In the genomic region with DNA sequence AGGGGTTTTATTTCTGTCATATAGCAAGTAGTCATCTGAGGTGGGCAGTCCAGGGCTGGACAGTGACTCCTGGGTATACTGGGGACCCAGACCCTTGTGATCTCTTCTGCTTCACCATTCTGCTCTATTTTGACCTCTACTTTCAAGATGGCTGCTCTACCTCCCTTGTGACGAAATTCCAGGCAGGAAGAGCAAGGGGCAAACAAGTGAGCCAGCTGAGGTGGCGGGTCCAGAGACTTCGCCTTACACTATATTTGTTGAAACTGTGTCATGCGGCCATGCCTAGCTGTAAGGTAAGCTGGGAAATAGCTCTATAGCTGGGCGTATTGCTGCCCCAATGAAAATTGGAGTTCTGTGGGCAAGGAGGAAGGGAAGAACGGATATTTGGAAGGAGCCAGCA, we compare ENCODE assay signal across 2 cellular contexts.
TF ChIP-seq lines count a peak whose summit lies in the region.

No MANE protein-coding gene starts in this region.

TF ChIP-seq in SK-N-SH, 30 proteins besides CTCF, POLR2A, EP300 and RAD21:
- TF ChIP-seq, protein P1, sequence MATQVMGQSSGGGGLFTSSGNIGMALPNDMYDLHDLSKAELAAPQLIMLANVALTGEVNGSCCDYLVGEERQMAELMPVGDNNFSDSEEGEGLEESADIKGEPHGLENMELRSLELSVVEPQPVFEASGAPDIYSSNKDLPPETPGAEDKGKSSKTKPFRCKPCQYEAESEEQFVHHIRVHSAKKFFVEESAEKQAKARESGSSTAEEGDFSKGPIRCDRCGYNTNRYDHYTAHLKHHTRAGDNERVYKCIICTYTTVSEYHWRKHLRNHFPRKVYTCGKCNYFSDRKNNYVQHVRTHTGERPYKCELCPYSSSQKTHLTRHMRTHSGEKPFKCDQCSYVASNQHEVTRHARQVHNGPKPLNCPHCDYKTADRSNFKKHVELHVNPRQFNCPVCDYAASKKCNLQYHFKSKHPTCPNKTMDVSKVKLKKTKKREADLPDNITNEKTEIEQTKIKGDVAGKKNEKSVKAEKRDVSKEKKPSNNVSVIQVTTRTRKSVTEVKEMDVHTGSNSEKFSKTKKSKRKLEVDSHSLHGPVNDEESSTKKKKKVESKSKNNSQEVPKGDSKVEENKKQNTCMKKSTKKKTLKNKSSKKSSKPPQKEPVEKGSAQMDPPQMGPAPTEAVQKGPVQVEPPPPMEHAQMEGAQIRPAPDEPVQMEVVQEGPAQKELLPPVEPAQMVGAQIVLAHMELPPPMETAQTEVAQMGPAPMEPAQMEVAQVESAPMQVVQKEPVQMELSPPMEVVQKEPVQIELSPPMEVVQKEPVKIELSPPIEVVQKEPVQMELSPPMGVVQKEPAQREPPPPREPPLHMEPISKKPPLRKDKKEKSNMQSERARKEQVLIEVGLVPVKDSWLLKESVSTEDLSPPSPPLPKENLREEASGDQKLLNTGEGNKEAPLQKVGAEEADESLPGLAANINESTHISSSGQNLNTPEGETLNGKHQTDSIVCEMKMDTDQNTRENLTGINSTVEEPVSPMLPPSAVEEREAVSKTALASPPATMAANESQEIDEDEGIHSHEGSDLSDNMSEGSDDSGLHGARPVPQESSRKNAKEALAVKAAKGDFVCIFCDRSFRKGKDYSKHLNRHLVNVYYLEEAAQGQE (IDR thresholded peaks at IDR 0.05; ENCODE audit: low read depth, low read length) = no peak
- TF ChIP-seq, protein P2, sequence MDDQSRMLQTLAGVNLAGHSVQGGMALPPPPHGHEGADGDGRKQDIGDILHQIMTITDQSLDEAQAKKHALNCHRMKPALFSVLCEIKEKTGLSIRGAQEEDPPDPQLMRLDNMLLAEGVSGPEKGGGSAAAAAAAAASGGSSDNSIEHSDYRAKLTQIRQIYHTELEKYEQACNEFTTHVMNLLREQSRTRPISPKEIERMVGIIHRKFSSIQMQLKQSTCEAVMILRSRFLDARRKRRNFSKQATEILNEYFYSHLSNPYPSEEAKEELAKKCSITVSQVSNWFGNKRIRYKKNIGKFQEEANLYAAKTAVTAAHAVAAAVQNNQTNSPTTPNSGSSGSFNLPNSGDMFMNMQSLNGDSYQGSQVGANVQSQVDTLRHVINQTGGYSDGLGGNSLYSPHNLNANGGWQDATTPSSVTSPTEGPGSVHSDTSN (IDR thresholded peaks at IDR 0.05) = no peak
- no peak for TF ChIP-seq NRF1 (IDR thresholded peaks at IDR 0.05; ENCODE audit: low read depth, low read length)
- TF ChIP-seq, protein P3, sequence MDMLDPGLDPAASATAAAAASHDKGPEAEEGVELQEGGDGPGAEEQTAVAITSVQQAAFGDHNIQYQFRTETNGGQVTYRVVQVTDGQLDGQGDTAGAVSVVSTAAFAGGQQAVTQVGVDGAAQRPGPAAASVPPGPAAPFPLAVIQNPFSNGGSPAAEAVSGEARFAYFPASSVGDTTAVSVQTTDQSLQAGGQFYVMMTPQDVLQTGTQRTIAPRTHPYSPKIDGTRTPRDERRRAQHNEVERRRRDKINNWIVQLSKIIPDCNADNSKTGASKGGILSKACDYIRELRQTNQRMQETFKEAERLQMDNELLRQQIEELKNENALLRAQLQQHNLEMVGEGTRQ (IDR thresholded peaks at IDR 0.05; ENCODE audit: borderline replicate concordance, low read depth, low read length) = no peak
- no peak for TF ChIP-seq EZH2phosphoT487 (IDR thresholded peaks at IDR 0.05; ENCODE audit: borderline replicate concordance, low read depth)
- TF ChIP-seq TAF1 (IDR thresholded peaks at IDR 0.05; ENCODE audit: borderline replicate concordance, low read depth, low read length) = no peak
- TF ChIP-seq, protein P4, sequence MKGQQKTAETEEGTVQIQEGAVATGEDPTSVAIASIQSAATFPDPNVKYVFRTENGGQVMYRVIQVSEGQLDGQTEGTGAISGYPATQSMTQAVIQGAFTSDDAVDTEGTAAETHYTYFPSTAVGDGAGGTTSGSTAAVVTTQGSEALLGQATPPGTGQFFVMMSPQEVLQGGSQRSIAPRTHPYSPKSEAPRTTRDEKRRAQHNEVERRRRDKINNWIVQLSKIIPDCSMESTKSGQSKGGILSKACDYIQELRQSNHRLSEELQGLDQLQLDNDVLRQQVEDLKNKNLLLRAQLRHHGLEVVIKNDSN (IDR thresholded peaks at IDR 0.05; ENCODE audit: borderline replicate concordance, low read depth) = no peak
- TF ChIP-seq MEF2A (IDR thresholded peaks at IDR 0.05; ENCODE audit: borderline replicate concordance, low read depth) = no peak
- TF ChIP-seq, protein P5, sequence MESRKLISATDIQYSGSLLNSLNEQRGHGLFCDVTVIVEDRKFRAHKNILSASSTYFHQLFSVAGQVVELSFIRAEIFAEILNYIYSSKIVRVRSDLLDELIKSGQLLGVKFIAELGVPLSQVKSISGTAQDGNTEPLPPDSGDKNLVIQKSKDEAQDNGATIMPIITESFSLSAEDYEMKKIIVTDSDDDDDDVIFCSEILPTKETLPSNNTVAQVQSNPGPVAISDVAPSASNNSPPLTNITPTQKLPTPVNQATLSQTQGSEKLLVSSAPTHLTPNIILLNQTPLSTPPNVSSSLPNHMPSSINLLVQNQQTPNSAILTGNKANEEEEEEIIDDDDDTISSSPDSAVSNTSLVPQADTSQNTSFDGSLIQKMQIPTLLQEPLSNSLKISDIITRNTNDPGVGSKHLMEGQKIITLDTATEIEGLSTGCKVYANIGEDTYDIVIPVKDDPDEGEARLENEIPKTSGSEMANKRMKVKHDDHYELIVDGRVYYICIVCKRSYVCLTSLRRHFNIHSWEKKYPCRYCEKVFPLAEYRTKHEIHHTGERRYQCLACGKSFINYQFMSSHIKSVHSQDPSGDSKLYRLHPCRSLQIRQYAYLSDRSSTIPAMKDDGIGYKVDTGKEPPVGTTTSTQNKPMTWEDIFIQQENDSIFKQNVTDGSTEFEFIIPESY (IDR thresholded peaks at IDR 0.05; ENCODE audit: borderline replicate concordance, low read depth) = no peak
- TF ChIP-seq FOXM1 (IDR thresholded peaks at IDR 0.05; ENCODE audit: low read depth) = no peak
- no peak for TF ChIP-seq FOXJ3 (CRISPR knock-in tag; IDR thresholded peaks at IDR 0.05)
- TF ChIP-seq, protein P6, sequence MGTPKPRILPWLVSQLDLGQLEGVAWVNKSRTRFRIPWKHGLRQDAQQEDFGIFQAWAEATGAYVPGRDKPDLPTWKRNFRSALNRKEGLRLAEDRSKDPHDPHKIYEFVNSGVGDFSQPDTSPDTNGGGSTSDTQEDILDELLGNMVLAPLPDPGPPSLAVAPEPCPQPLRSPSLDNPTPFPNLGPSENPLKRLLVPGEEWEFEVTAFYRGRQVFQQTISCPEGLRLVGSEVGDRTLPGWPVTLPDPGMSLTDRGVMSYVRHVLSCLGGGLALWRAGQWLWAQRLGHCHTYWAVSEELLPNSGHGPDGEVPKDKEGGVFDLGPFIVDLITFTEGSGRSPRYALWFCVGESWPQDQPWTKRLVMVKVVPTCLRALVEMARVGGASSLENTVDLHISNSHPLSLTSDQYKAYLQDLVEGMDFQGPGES (IDR thresholded peaks at IDR 0.05; ENCODE audit: low read depth, low read length) = no peak
- no peak for TF ChIP-seq TEAD4 (IDR thresholded peaks at IDR 0.05; ENCODE audit: borderline replicate concordance, insufficient read depth)
- TF ChIP-seq POLR2AphosphoS5 (IDR thresholded peaks at IDR 0.05; ENCODE audit: low read depth, low read length) = no peak
- no peak for TF ChIP-seq FOSL2 (IDR thresholded peaks at IDR 0.05; ENCODE audit: borderline replicate concordance, low read depth)
- no peak for TF ChIP-seq RXRA (IDR thresholded peaks at IDR 0.05; ENCODE audit: borderline replicate concordance, low read depth)
- TF ChIP-seq MXI1 (IDR thresholded peaks at IDR 0.05; ENCODE audit: low read depth, low read length) = no peak
- no peak for TF ChIP-seq YY1 (IDR thresholded peaks at IDR 0.05; ENCODE audit: low read depth)
TF ChIP-seq in SK-N-SH: peak in this region for 0.

TF ChIP-seq in SK-N-SH treated with all-trans-retinoic acid at 6 μM for 48 hours, 23 proteins besides CTCF, POLR2A, EP300 and RAD21 (continued from another document):
- TF ChIP-seq, protein P7, sequence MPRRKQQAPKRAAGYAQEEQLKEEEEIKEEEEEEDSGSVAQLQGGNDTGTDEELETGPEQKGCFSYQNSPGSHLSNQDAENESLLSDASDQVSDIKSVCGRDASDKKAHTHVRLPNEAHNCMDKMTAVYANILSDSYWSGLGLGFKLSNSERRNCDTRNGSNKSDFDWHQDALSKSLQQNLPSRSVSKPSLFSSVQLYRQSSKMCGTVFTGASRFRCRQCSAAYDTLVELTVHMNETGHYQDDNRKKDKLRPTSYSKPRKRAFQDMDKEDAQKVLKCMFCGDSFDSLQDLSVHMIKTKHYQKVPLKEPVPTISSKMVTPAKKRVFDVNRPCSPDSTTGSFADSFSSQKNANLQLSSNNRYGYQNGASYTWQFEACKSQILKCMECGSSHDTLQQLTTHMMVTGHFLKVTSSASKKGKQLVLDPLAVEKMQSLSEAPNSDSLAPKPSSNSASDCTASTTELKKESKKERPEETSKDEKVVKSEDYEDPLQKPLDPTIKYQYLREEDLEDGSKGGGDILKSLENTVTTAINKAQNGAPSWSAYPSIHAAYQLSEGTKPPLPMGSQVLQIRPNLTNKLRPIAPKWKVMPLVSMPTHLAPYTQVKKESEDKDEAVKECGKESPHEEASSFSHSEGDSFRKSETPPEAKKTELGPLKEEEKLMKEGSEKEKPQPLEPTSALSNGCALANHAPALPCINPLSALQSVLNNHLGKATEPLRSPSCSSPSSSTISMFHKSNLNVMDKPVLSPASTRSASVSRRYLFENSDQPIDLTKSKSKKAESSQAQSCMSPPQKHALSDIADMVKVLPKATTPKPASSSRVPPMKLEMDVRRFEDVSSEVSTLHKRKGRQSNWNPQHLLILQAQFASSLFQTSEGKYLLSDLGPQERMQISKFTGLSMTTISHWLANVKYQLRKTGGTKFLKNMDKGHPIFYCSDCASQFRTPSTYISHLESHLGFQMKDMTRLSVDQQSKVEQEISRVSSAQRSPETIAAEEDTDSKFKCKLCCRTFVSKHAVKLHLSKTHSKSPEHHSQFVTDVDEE (CRISPR knock-in tag; IDR thresholded peaks at IDR 0.05) = no peak
- TF ChIP-seq ARNTL (CRISPR knock-in tag; IDR thresholded peaks at IDR 0.05; ENCODE audit: borderline replicate concordance, low read depth) = no peak
- no peak for TF ChIP-seq OSR1 (CRISPR knock-in tag; IDR thresholded peaks at IDR 0.05)
- TF ChIP-seq TOX (CRISPR knock-in tag; IDR thresholded peaks at IDR 0.05; ENCODE audit: borderline replicate concordance) = no peak
- TF ChIP-seq SNAI2 (CRISPR knock-in tag; IDR thresholded peaks at IDR 0.05) = no peak
- TF ChIP-seq ZFP30 (CRISPR knock-in tag; IDR thresholded peaks at IDR 0.05) = no peak
- TF ChIP-seq TCF4 (CRISPR knock-in tag; IDR thresholded peaks at IDR 0.05; ENCODE audit: borderline replicate concordance) = no peak
- no peak for TF ChIP-seq ZNF70 (CRISPR knock-in tag; IDR thresholded peaks at IDR 0.05)
- TF ChIP-seq, protein P8, sequence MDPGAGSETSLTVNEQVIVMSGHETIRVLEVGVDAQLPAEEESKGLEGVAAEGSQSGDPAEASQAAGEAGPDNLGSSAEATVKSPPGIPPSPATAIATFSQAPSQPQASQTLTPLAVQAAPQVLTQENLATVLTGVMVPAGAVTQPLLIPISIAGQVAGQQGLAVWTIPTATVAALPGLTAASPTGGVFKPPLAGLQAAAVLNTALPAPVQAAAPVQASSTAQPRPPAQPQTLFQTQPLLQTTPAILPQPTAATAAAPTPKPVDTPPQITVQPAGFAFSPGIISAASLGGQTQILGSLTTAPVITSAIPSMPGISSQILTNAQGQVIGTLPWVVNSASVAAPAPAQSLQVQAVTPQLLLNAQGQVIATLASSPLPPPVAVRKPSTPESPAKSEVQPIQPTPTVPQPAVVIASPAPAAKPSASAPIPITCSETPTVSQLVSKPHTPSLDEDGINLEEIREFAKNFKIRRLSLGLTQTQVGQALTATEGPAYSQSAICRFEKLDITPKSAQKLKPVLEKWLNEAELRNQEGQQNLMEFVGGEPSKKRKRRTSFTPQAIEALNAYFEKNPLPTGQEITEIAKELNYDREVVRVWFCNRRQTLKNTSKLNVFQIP (CRISPR knock-in tag; IDR thresholded peaks at IDR 0.05; ENCODE audit: borderline replicate concordance, low read depth) = no peak
- TF ChIP-seq ISL1 (CRISPR knock-in tag; IDR thresholded peaks at IDR 0.05) = no peak
- no peak for TF ChIP-seq PPARA (CRISPR knock-in tag; IDR thresholded peaks at IDR 0.05; ENCODE audit: borderline replicate concordance)
- no peak for TF ChIP-seq BACH2 (CRISPR knock-in tag; IDR thresholded peaks at IDR 0.05; ENCODE audit: borderline replicate concordance)
- no peak for TF ChIP-seq ZFP3 (CRISPR knock-in tag; IDR thresholded peaks at IDR 0.05)
- TF ChIP-seq, protein P9, sequence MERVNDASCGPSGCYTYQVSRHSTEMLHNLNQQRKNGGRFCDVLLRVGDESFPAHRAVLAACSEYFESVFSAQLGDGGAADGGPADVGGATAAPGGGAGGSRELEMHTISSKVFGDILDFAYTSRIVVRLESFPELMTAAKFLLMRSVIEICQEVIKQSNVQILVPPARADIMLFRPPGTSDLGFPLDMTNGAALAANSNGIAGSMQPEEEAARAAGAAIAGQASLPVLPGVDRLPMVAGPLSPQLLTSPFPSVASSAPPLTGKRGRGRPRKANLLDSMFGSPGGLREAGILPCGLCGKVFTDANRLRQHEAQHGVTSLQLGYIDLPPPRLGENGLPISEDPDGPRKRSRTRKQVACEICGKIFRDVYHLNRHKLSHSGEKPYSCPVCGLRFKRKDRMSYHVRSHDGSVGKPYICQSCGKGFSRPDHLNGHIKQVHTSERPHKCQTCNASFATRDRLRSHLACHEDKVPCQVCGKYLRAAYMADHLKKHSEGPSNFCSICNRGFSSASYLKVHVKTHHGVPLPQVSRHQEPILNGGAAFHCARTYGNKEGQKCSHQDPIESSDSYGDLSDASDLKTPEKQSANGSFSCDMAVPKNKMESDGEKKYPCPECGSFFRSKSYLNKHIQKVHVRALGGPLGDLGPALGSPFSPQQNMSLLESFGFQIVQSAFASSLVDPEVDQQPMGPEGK (CRISPR knock-in tag; IDR thresholded peaks at IDR 0.05; ENCODE audit: borderline replicate concordance) = no peak
